1 cellular context compared by ENCODE assay signal in the genomic region with DNA sequence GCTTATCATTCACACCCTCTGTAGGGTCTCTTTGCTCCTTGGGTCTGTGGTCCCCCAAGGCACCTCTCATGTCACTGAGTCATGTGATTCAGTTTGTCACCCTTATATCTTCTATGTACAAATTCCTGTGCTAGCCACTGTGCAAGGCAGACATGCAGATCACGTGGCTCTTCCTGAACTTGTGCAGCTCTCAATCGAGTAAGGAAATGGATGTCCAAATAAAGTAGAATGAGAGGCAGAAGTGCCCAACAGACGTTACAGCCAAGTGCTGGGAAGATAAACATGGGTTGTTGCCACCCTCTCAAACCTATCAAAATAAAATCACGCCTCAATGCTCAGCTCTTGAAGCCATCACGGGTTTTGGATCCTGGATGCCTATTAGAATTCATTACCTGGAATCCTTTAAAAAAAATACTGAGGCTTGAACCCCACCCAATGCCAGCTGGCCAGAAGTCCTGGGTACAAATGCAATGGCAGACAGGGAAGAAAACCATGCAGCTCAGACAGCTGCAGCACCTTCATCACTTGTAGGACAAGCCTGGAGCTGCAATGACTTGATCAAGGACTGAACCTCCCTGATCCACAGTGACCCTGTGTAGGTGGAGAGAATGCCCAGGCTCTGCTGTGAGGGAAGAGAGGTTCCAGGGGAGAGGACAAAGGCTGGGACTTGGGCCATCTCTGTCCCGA.
A peak's percentile ranks its signal among the peaks of the same experiment; 100 is the strongest.
TF ChIP-seq lines count a peak whose summit lies in the region.

No MANE protein-coding gene starts in this region.

TF ChIP-seq in K562, 482 proteins besides CTCF, POLR2A, EP300 and RAD21:
- TF ChIP-seq TFE3 (CRISPR knock-in tag; IDR thresholded peaks at IDR 0.05) (peak; percentile 75), PRPF4 (IDR thresholded peaks at IDR 0.05; ENCODE audit: insufficient read depth, low read depth, low read length, poor library complexity, severe bottlenecking) (no peak), SMARCA5 (IDR thresholded peaks at IDR 0.05) (no peak)
- TF ChIP-seq, protein P1, sequence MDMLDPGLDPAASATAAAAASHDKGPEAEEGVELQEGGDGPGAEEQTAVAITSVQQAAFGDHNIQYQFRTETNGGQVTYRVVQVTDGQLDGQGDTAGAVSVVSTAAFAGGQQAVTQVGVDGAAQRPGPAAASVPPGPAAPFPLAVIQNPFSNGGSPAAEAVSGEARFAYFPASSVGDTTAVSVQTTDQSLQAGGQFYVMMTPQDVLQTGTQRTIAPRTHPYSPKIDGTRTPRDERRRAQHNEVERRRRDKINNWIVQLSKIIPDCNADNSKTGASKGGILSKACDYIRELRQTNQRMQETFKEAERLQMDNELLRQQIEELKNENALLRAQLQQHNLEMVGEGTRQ (CRISPR knock-in tag; IDR thresholded peaks at IDR 0.05) = 0 out of 2 replicates have a peak, but pooled peaks have one; percentile 8
TF ChIP-seq in K562: peak in this region for 2.
